In the genomic region with DNA sequence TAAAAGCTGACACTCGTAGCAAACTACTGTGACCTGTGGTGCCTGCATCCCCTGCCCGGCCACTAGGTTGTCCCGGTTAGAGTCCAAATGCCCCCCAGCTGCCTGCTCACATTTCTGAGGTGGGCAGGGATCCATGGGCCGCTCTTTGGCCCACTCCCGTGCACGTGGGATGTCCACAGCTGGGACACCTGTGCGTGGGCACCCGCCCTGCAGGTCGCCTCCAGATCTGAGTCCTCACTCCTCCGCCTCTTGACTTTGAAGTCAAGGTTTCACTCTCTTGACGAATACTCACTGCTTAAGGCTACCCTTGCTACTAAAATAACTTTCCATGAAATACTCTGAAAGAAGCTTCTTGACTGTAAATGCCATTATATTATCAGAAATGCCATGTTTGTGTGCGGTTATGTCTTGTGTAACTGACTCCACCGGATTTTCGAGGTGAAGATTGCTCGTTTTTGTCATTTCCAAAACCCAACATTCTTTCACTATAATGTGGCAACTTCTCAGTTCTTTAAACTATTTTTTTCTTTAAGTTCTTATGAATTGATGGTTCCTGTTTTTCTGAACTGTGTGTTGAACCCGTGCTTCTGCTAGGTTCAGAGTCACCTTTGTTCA, we compare ENCODE assay signal across 7 cellular contexts.
DNase-seq lines count a peak whose midpoint lies in the region; ATAC-seq, FAIRE-seq and TF ChIP-seq lines count a peak whose summit lies in the region.
"Not testable (repeated sequence)": the region's sequence is repeated elsewhere in the genome, so short reads cannot be mapped to it uniquely, and the experiment has no call there.

No MANE protein-coding gene starts in this region.

- not testable (repeated sequence) for H3K36me3 ChIP-seq in kidney (ENCODE audit: control insufficient read depth in 1 of 2, insufficient read depth in 2 of 2, low read length in 2 of 2)

- DNase-seq in GM13977 (ENCODE audit: low spot score) (peak; percentile 4), kidney (peak; percentile 40)
- not testable (repeated sequence) for DNase-seq in activated T-helper 1 cell treated with anti-CD3 and anti-CD28 coated beads, Interleukin-12 subunit alpha, Interleukin-12 subunit beta, Interleukin-2, Interleukin-4 antibody, amounts not matched to agents 30 ng/mL and 10 ng/mL and 1 ng/mL, durations not matched to agents 14 hours and 24 hours and 36 hours (ENCODE audit: low spot score)

- H3K9ac ChIP-seq in kidney (ENCODE audit: low read length in 2 of 2): not testable (repeated sequence)

- in situ Hi-C loops in GM13977 (cut with MboI; ENCODE audit: low pct_unique_long_range_greater_than_20kb, low sequenced_read_pairs, unreplicated experiment): not testable (repeated sequence)

- FAIRE-seq in kidney (lab: Jason Lieb, UNC): not testable (repeated sequence)

- peaks cover 16% of the 10 kb centered on the region for H3K36me3 Mint-ChIP-seq in T-helper 1 cell treated with Interleukin-12 subunit alpha and Interleukin-12 subunit beta and Interleukin-4 antibody, amounts not matched to agents 30 μg/mL and 1 μg/mL, for 36 hours (ENCODE audit: low read depth)
- H3K36me3 Mint-ChIP-seq in activated T-helper 1 cell treated with anti-CD3 and anti-CD28 coated beads, Interleukin-12 subunit alpha, Interleukin-12 subunit beta, Interleukin-2, Interleukin-4 antibody, amounts not matched to agents 30 ng/mL and 10 ng/mL and 1 ng/mL, durations not matched to agents 14 hours and 24 hours and 36 hours (ENCODE audit: low read depth): peaks cover 11% of the 10 kb centered on the region

- not testable (repeated sequence) for H3K4me1 ChIP-seq in kidney (ENCODE audit: control insufficient read depth in 1 of 2, insufficient read depth in 1 of 2, low read depth in 1 of 2, low read length in 2 of 2)

- TF ChIP-seq CTCF in GM13977 (IDR thresholded peaks at IDR 0.05; ENCODE audit: extremely low read depth, insufficient read depth, missing control alignments); kidney (IDR thresholded peaks at IDR 0.05; ENCODE audit: borderline replicate concordance, extremely low read depth, insufficient read depth): not testable (repeated sequence)

- intact Hi-C loops in activated T-helper 1 cell treated with anti-CD3 and anti-CD28 coated beads, Interleukin-12 subunit alpha, Interleukin-12 subunit beta, Interleukin-2, Interleukin-4 antibody, amounts not matched to agents 30 ng/mL and 10 ng/mL and 1 ng/mL, durations not matched to agents 14 hours and 24 hours and 36 hours (cut with micrococcal nuclease): loop anchor here (10.0 kb wide), 1 partner anchor 364 kb away; no protein-coding TSS in a partner anchor
- intact Hi-C loops in kidney (cut with DNase I): not testable (repeated sequence)

- peak; percentile 52 for ATAC-seq in GM19463 (IDR thresholded peaks at IDR 0.05; ENCODE audit: unreplicated experiment)
- peak; percentile 64 for ATAC-seq in HG02642 (IDR thresholded peaks at IDR 0.05; ENCODE audit: poor library complexity, unreplicated experiment)
- ATAC-seq in HG03378 (IDR thresholded peaks at IDR 0.05; ENCODE audit: unreplicated experiment): peak; percentile 54

- H3K4me3 Mint-ChIP-seq in T-helper 1 cell treated with Interleukin-12 subunit alpha and Interleukin-12 subunit beta and Interleukin-4 antibody, amounts not matched to agents 30 μg/mL and 1 μg/mL, for 36 hours: peak overlapping the region; percentile 65
- H3K4me3 Mint-ChIP-seq in activated T-helper 1 cell treated with anti-CD3 and anti-CD28 coated beads, Interleukin-12 subunit alpha, Interleukin-12 subunit beta, Interleukin-2, Interleukin-4 antibody, amounts not matched to agents 30 ng/mL and 10 ng/mL and 1 ng/mL, durations not matched to agents 14 hours and 24 hours and 36 hours: peak overlapping the region; percentile 58

- peaks cover 35% of the 10 kb centered on the region for H3K4me1 Mint-ChIP-seq in T-helper 1 cell treated with Interleukin-12 subunit alpha and Interleukin-12 subunit beta and Interleukin-4 antibody, amounts not matched to agents 30 μg/mL and 1 μg/mL, for 36 hours (ENCODE audit: low read depth)
- H3K4me1 Mint-ChIP-seq in activated T-helper 1 cell treated with anti-CD3 and anti-CD28 coated beads, Interleukin-12 subunit alpha, Interleukin-12 subunit beta, Interleukin-2, Interleukin-4 antibody, amounts not matched to agents 30 ng/mL and 10 ng/mL and 1 ng/mL, durations not matched to agents 14 hours and 24 hours and 36 hours (ENCODE audit: low read depth): peaks cover 28% of the 10 kb centered on the region

- not testable (repeated sequence) for H3K9me3 ChIP-seq in kidney (ENCODE audit: control insufficient read depth in 1 of 2, low read length in 2 of 2)

- peak overlapping the region; percentile 85 for H3K27ac Mint-ChIP-seq in T-helper 1 cell treated with Interleukin-12 subunit alpha and Interleukin-12 subunit beta and Interleukin-4 antibody, amounts not matched to agents 30 μg/mL and 1 μg/mL, for 36 hours
- H3K27ac Mint-ChIP-seq in activated T-helper 1 cell treated with anti-CD3 and anti-CD28 coated beads, Interleukin-12 subunit alpha, Interleukin-12 subunit beta, Interleukin-2, Interleukin-4 antibody, amounts not matched to agents 30 ng/mL and 10 ng/mL and 1 ng/mL, durations not matched to agents 14 hours and 24 hours and 36 hours: peak overlapping the region; percentile 94

- not testable (repeated sequence) for H3K4me3 ChIP-seq in kidney (ENCODE audit: low read length in 2 of 2)

- not testable (repeated sequence) for H3K27me3 Mint-ChIP-seq in T-helper 1 cell treated with Interleukin-12 subunit alpha and Interleukin-12 subunit beta and Interleukin-4 antibody, amounts not matched to agents 30 μg/mL and 1 μg/mL, for 36 hours (ENCODE audit: low read depth); activated T-helper 1 cell treated with anti-CD3 and anti-CD28 coated beads, Interleukin-12 subunit alpha, Interleukin-12 subunit beta, Interleukin-2, Interleukin-4 antibody, amounts not matched to agents 30 ng/mL and 10 ng/mL and 1 ng/mL, durations not matched to agents 14 hours and 24 hours and 36 hours (ENCODE audit: insufficient read depth)

- H3K27ac ChIP-seq in kidney (ENCODE audit: low read depth in 2 of 2, low read length in 2 of 2): not testable (repeated sequence)

- H3K9me3 Mint-ChIP-seq in T-helper 1 cell treated with Interleukin-12 subunit alpha and Interleukin-12 subunit beta and Interleukin-4 antibody, amounts not matched to agents 30 μg/mL and 1 μg/mL, for 36 hours; activated T-helper 1 cell treated with anti-CD3 and anti-CD28 coated beads, Interleukin-12 subunit alpha, Interleukin-12 subunit beta, Interleukin-2, Interleukin-4 antibody, amounts not matched to agents 30 ng/mL and 10 ng/mL and 1 ng/mL, durations not matched to agents 14 hours and 24 hours and 36 hours: not testable (repeated sequence)
